28 cellular contexts compared by ENCODE assay signal in the genomic region with DNA sequence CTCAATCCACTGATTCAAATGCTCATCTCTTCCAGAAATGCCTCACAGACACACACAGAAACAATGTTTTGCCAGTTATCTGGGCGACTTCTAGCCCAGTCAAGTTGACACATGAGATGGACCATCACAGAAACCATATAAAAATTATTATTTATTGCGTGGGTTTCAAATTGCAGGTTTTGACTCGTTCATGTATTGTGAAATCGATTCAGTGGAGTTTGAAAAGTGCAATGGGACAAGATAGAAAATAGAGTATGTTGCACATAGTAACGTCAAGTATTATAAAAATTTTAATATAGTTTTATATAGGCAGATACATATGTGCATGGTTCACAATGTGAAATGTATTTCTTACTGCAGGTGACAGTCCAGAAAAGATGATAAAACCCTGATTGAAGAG.
"Had no signal": no experiment of that assay in that cellular context is flagged by ENCODE, and none has a peak within 500 bp of the region (broad histone marks: within the 10 kb centered on the region; RNA-seq: fewer than 3 reads in every experiment).

No MANE protein-coding gene starts in this region.

- H3K27me3 Mint-ChIP-seq: stimulated activated memory B cell treated with anti-CD40 and anti-IgM and Interleukin-4, amounts not matched to agents 10 μg/mL and 1 μg/mL and 100 μg/mL, for 72 hours had no signal

- H3K27ac Mint-ChIP-seq: stimulated activated effector memory CD8-positive, alpha-beta T cell treated with anti-CD3 and anti-CD28 coated beads, Interleukin-12 subunit alpha, Interleukin-12 subunit beta, amount 100 ng/mL, for 72 hours; stimulated activated memory B cell treated with anti-CD40 and anti-IgM and Interleukin-4, amounts not matched to agents 10 μg/mL and 1 μg/mL and 100 μg/mL, for 72 hours; stimulated activated naive B cell treated with anti-CD40 and anti-IgM and Interleukin-4, amounts not matched to agents 10 μg/mL and 1 μg/mL and 100 μg/mL, for 72 hours; stimulated activated naive CD8-positive, alpha-beta T cell treated with anti-CD3 and anti-CD28 coated beads, Interleukin-15, amount 100 ng/mL, for 72 hours; stimulated activated naive CD8-positive, alpha-beta T cell treated with anti-CD3 and anti-CD28 coated beads, Interleukin-15, Interleukin-2, amounts not matched to agents 100 ng/mL and 50 ng/mL, for 24 hours; type B pancreatic cell had no signal

- H3K4me1 ChIP-seq: testis, thyroid gland, upper lobe of right lung, uterus had no signal

- H3K4me1 Mint-ChIP-seq: stimulated activated effector memory CD8-positive, alpha-beta T cell treated with anti-CD3 and anti-CD28 coated beads, Interleukin-12 subunit alpha, Interleukin-12 subunit beta, amount 100 ng/mL, for 72 hours; stimulated activated naive CD8-positive, alpha-beta T cell treated with anti-CD3 and anti-CD28 coated beads, Interleukin-15, amount 100 ng/mL, for 72 hours had no signal

- H3K9me3 Mint-ChIP-seq: stimulated activated effector memory CD8-positive, alpha-beta T cell treated with anti-CD3 and anti-CD28 coated beads, Interleukin-12 subunit alpha, Interleukin-12 subunit beta, amount 100 ng/mL, for 72 hours; stimulated activated memory B cell treated with anti-CD40 and anti-IgM and Interleukin-4, amounts not matched to agents 10 μg/mL and 1 μg/mL and 100 μg/mL, for 72 hours; stimulated activated naive B cell treated with anti-CD40 and anti-IgM and Interleukin-4, amounts not matched to agents 10 μg/mL and 1 μg/mL and 100 μg/mL, for 72 hours; stimulated activated naive CD8-positive, alpha-beta T cell treated with anti-CD3 and anti-CD28 coated beads, Interleukin-15, amount 100 ng/mL, for 72 hours; stimulated activated naive CD8-positive, alpha-beta T cell treated with anti-CD3 and anti-CD28 coated beads, Interleukin-15, Interleukin-2, amounts not matched to agents 100 ng/mL and 50 ng/mL, for 24 hours; type B pancreatic cell had no signal

- DNase-seq: stimulated activated CD4-positive, alpha-beta T cell treated with anti-CD3 and anti-CD28 coated beads, Interleukin-2, amount 100 ng/mL, for 48 hours; stimulated activated CD4-positive, alpha-beta T cell treated with anti-CD3 and anti-CD28 coated beads, Interleukin-4, amount 100 ng/mL, for 1 hour; stimulated activated CD4-positive, alpha-beta T cell treated with anti-CD3 and anti-CD28 coated beads, Interleukin-4, amount 100 ng/mL, for 24 hours; stimulated activated CD4-positive, alpha-beta T cell treated with anti-CD3 and anti-CD28 coated beads, Interleukin-4, amount 100 ng/mL, for 4 hours; stimulated activated CD8-positive, alpha-beta memory T cell treated with anti-CD3 and anti-CD28 coated beads, Interleukin-4, amount 100 ng/mL, for 48 hours; stimulated activated naive B cell treated with anti-CD40 and anti-IgM and Interleukin-4, amounts not matched to agents 10 μg/mL and 1 μg/mL and 100 μg/mL, for 72 hours; stimulated activated naive CD4-positive, alpha-beta T cell; stimulated activated naive CD4-positive, alpha-beta T cell treated with Interleukin-2 at 50 U/mL for 16 hours; stimulated activated naive CD8-positive, alpha-beta T cell treated with anti-CD3 and anti-CD28 coated beads, Interleukin-15, amount 100 ng/mL, for 72 hours; stimulated activated naive CD8-positive, alpha-beta T cell treated with anti-CD3 and anti-CD28 coated beads, Interleukin-15, Interleukin-2, amounts not matched to agents 100 U/mL and 50 U/mL, for 24 hours; stomach; substantia nigra; testis; thyroid gland; tibial artery; transverse colon; trophoblast cell; upper lobe of left lung; upper lobe of right lung; uterus had no signal

- H3K4me3 Mint-ChIP-seq: stimulated activated effector memory CD8-positive, alpha-beta T cell treated with anti-CD3 and anti-CD28 coated beads, Interleukin-12 subunit alpha, Interleukin-12 subunit beta, amount 100 ng/mL, for 72 hours; stimulated activated memory B cell treated with anti-CD40 and anti-IgM and Interleukin-4, amounts not matched to agents 10 μg/mL and 1 μg/mL and 100 μg/mL, for 72 hours; stimulated activated naive B cell treated with anti-CD40 and anti-IgM and Interleukin-4, amounts not matched to agents 10 μg/mL and 1 μg/mL and 100 μg/mL, for 72 hours; stimulated activated naive CD8-positive, alpha-beta T cell treated with anti-CD3 and anti-CD28 coated beads, Interleukin-15, amount 100 ng/mL, for 72 hours; stimulated activated naive CD8-positive, alpha-beta T cell treated with anti-CD3 and anti-CD28 coated beads, Interleukin-15, Interleukin-2, amounts not matched to agents 100 ng/mL and 50 ng/mL, for 24 hours; type B pancreatic cell had no signal

- H3K9me3 ChIP-seq: stomach, suprapubic skin, testis, thoracic aorta, thyroid gland, tibial artery, tibial nerve, transverse colon, upper lobe of left lung, upper lobe of right lung, uterus, vagina had no signal

- H3K4me3 ChIP-seq: stomach, suprapubic skin, testis, thoracic aorta, thyroid gland, tibial artery, tibial nerve, transverse colon, upper lobe of left lung, upper lobe of right lung, uterus, vagina had no signal

- H3K27me3 ChIP-seq: testis, thyroid gland, uterus, vagina had no signal

- H3K36me3 Mint-ChIP-seq: stimulated activated effector memory CD8-positive, alpha-beta T cell treated with anti-CD3 and anti-CD28 coated beads, Interleukin-12 subunit alpha, Interleukin-12 subunit beta, amount 100 ng/mL, for 72 hours; stimulated activated memory B cell treated with anti-CD40 and anti-IgM and Interleukin-4, amounts not matched to agents 10 μg/mL and 1 μg/mL and 100 μg/mL, for 72 hours; stimulated activated naive B cell treated with anti-CD40 and anti-IgM and Interleukin-4, amounts not matched to agents 10 μg/mL and 1 μg/mL and 100 μg/mL, for 72 hours; type B pancreatic cell had no signal

- H3K36me3 ChIP-seq: stomach, suprapubic skin, thoracic aorta, thyroid gland, tibial artery, tibial nerve, transverse colon, upper lobe of left lung, upper lobe of right lung, uterus, vagina had no signal

- H3K27ac ChIP-seq: stomach, suprapubic skin, testis, thoracic aorta, thyroid gland, tibial artery, tibial nerve, transverse colon, upper lobe of left lung, upper lobe of right lung, uterus, vagina had no signal

- ATAC-seq: stimulated activated effector memory CD8-positive, alpha-beta T cell treated with anti-CD3 and anti-CD28 coated beads, Interleukin-12 subunit alpha, Interleukin-12 subunit beta, amount 100 ng/mL, for 72 hours; stimulated activated memory B cell treated with anti-CD40 and anti-IgM and Interleukin-4, amounts not matched to agents 10 μg/mL and 1 μg/mL and 100 μg/mL, for 72 hours; stimulated activated naive B cell treated with anti-CD40 and anti-IgM and Interleukin-4, amounts not matched to agents 10 μg/mL and 1 μg/mL and 100 μg/mL, for 72 hours; stimulated activated naive CD8-positive, alpha-beta T cell treated with anti-CD3 and anti-CD28 coated beads, Interleukin-15, amount 100 ng/mL, for 72 hours; stimulated activated naive CD8-positive, alpha-beta T cell treated with anti-CD3 and anti-CD28 coated beads, Interleukin-15, Interleukin-2, amounts not matched to agents 100 U/mL and 50 U/mL, for 24 hours; upper lobe of right lung had no signal
